ENCODE assay signal across 9 cellular contexts in genomic region chr20:34037121-34037520, GRCh38. TPM values are rescaled to one million over a fixed set of nuclear protein-coding genes. Genes with fewer than 3 reads are reported as not detected.
DNase-seq lines count a peak whose midpoint lies in the region; ATAC-seq and TF ChIP-seq lines count a peak whose summit lies in the region.
"Had no signal": no experiment of that assay in that cellular context is flagged by ENCODE, and none has a peak within 500 bp of the region (broad histone marks: within the 10 kb centered on the region; RNA-seq: fewer than 3 reads in every experiment).

No MANE protein-coding gene starts in this region.

- POLR2A ChIA-PET in MCF 10A (lab: Yijun Ruan, JAX), result no interaction called here

- H3K9me3 ChIP-seq in breast epithelium (no peaks in the 10 kb centered on the region), upper lobe of right lung (no peaks in the 10 kb centered on the region)

- intact Hi-C loops in MCF 10A (cut with micrococcal nuclease) (no loop called here), breast epithelium (cut with DNase I; ENCODE audit: low total_unique reads) (loop anchor here (5.0 kb wide), 1 partner anchor 90 kb away; no protein-coding TSS in a partner anchor), upper lobe of right lung (cut with DNase I) (no loop called here)

- H3K27me3 ChIP-seq in breast epithelium (no peaks in the 10 kb centered on the region), upper lobe of right lung (no peaks in the 10 kb centered on the region)

- H3K4me3 Mint-ChIP-seq in MCF 10A (ENCODE audit: unreplicated experiment) (no peak overlapping the region), progenitor cell of endocrine pancreas (ENCODE audit: low read depth) (no peak overlapping the region)

- H3K36me3 ChIP-seq in breast epithelium (no peaks in the 10 kb centered on the region), upper lobe of right lung (peaks cover 11% of the 10 kb centered on the region)

- peak overlapping the region; percentile 24 for H3K27ac Mint-ChIP-seq in MCF 10A (ENCODE audit: low read depth, unreplicated experiment)
- H3K27ac Mint-ChIP-seq in progenitor cell of endocrine pancreas, result peak overlapping the region; percentile 18

- ATAC-seq in upper lobe of right lung, result peak; percentile 81
- no peak for ATAC-seq in GM19397 (IDR thresholded peaks at IDR 0.05; ENCODE audit: unreplicated experiment)

- DNase-seq in MCF 10A (ENCODE audit: unreplicated experiment) (peak; percentile 17), breast epithelium (ENCODE audit: low spot score in 2 of 2) (no peak), amniotic epithelial cell (ENCODE audit: low read depth) (peak; percentile 24), progenitor cell of endocrine pancreas (ENCODE audit: low spot score, unreplicated experiment) (no peak), upper lobe of right lung (no peak), NCI-H2196 treated with DMSO at 0.1 percent for 48 hours (lab: John Stamatoyannopoulos, UW; ENCODE audit: unreplicated experiment) (no peak), COLO829 (ENCODE audit: low spot score) (no peak)
- DNase-seq: SIG-M5 had no signal

- H3K4me1 Mint-ChIP-seq in MCF 10A (ENCODE audit: insufficient read depth, unreplicated experiment) (peaks cover 15% of the 10 kb centered on the region), progenitor cell of endocrine pancreas (ENCODE audit: low read depth) (peaks cover 30% of the 10 kb centered on the region)

- no peaks in the 10 kb centered on the region for H3K27me3 Mint-ChIP-seq in MCF 10A (ENCODE audit: insufficient read depth, unreplicated experiment)
- H3K27me3 Mint-ChIP-seq in progenitor cell of endocrine pancreas, result no peaks in the 10 kb centered on the region

- BruUV-seq in MCF 10A (replicated peaks; lab: Mats Ljungman, UMichigan), result no TSS peak

- H3K36me3 Mint-ChIP-seq in MCF 10A (ENCODE audit: insufficient read depth, unreplicated experiment) (peaks cover 4% of the 10 kb centered on the region), progenitor cell of endocrine pancreas (ENCODE audit: insufficient read depth) (peaks cover 14% of the 10 kb centered on the region)

- H3K4me3 ChIP-seq in breast epithelium (no peak overlapping the region), upper lobe of right lung (no peak overlapping the region)

- CTCF ChIA-PET in MCF 10A (lab: Yijun Ruan, JAX), result interaction anchor here (0.7 kb wide), 1 partner anchor 29 kb away, joined by 3 read pairs; no protein-coding TSS in a partner anchor

- H3K27ac ChIP-seq in breast epithelium, result no peak overlapping the region
- H3K27ac ChIP-seq in upper lobe of right lung, result no peak overlapping the region

- H3K9me3 Mint-ChIP-seq in MCF 10A (ENCODE audit: unreplicated experiment) (no peaks in the 10 kb centered on the region), progenitor cell of endocrine pancreas (ENCODE audit: low read depth) (no peaks in the 10 kb centered on the region)

- no peak for TF ChIP-seq POLR2A in breast epithelium (IDR thresholded peaks at IDR 0.05)

- no peaks in the 10 kb centered on the region for H3K4me1 ChIP-seq in breast epithelium
- H3K4me1 ChIP-seq in upper lobe of right lung, result peaks cover 58% of the 10 kb centered on the region

- TF ChIP-seq CTCF in MCF 10A (IDR thresholded peaks at IDR 0.05; ENCODE audit: unreplicated experiment), result no peak
- TF ChIP-seq CTCF in breast epithelium (IDR thresholded peaks at IDR 0.05), result no peak
- TF ChIP-seq CTCF in progenitor cell of endocrine pancreas (IDR thresholded peaks at IDR 0.05; ENCODE audit: unreplicated experiment), result no peak
- TF ChIP-seq CTCF in upper lobe of right lung (IDR thresholded peaks at IDR 0.05), result no peak

RNA-seq across cellular contexts. Expression of gene RALY, which starts 43.4 kb away (rescaled TPM):
- total RNA-seq in MCF 10A (2022) (113 and 120 TPM in 2 replicates), breast epithelium (100 to 1,000 TPM in 1 of 3 donors, 10 to 100 TPM in 2; 73.5 to 120 (median 96.4) TPM), progenitor cell of endocrine pancreas (228 and 236 TPM in 2 replicates), upper lobe of right lung (130 TPM)

Comparison
In these comparisons a context has a peak if more than half of its experiments do, and no peak if none do; other contexts are left out.
1. DNase-seq: peak in MCF 10A (single experiment) and amniotic epithelial cell (single experiment); none in breast epithelium (0 of 2), progenitor cell of endocrine pancreas (single experiment), upper lobe of right lung (single experiment), NCI-H2196 treated with DMSO at 0.1 percent for 48 hours (single experiment) and COLO829 (single experiment).